ENCODE assay signal across 23 cellular contexts in the genomic region with DNA sequence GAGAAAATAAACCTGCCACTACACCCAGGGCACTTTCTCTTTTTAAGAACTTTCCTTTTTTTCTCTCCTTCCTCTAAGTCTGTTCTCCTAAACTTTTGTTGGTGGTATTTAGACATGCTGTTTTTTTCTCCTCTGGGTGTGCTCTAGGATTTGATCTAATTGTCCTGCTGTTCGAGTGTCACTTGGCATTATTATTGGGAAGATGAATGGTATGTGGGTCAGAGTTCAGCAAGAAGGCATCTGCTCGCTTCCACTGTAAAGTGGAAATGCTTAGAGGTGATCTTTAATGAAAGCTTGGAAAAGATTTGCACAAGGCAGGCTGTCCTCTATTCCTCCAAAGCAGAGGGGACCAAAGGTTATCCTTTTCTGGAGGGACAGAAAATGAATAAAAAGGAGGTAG. TPM values are rescaled to one million over a fixed set of nuclear protein-coding genes. Genes with fewer than 3 reads are reported as not detected.
DNase-seq lines count a peak whose midpoint lies in the region; ATAC-seq and TF ChIP-seq lines count a peak whose summit lies in the region.
"Had no signal": no experiment of that assay in that cellular context is flagged by ENCODE, and none has a peak within 500 bp of the region (broad histone marks: within the 10 kb centered on the region; RNA-seq: fewer than 3 reads in every experiment).

No MANE protein-coding gene starts in this region.

- no peaks in the 10 kb centered on the region for H3K36me3 Mint-ChIP-seq in neural crest cell (ENCODE audit: low read depth)
- no peaks in the 10 kb centered on the region for H3K36me3 Mint-ChIP-seq in effector memory CD8-positive, alpha-beta T cell (ENCODE audit: insufficient read depth)
- H3K36me3 Mint-ChIP-seq: CD4-positive, alpha-beta memory T cell had no signal

- H3K27me3 ChIP-seq in HUES6 (ENCODE audit: control insufficient read depth, insufficient read depth, low read length): peaks cover 65% of the 10 kb centered on the region
- peaks cover 0 to 19% (median 0%) of the 10 kb centered on the region in 45 donors for H3K27me3 ChIP-seq in dorsolateral prefrontal cortex

- H3K9me3 Mint-ChIP-seq in neural crest cell: no peaks in the 10 kb centered on the region
- H3K9me3 Mint-ChIP-seq in effector memory CD8-positive, alpha-beta T cell: peaks cover 5 to 6% of the 10 kb centered on the region in 2 donors

- H3K4me3 ChIP-seq in HUES6 (ENCODE audit: low read depth, low read length) (peak overlapping the region; percentile 87; the same call in 1 of the 2 replicates), dorsolateral prefrontal cortex (peak overlapping the region in 39 of 59 donors; percentile 57 to 91 (median 79))
- H3K4me3 ChIP-seq: SJSA1 had no signal

- DNase-seq in NCI-H345 treated with DMSO at 0.1 percent for 48 hours (lab: John Stamatoyannopoulos, UW; ENCODE audit: unreplicated experiment) (peak; percentile 64), dorsolateral prefrontal cortex (no peak), neural crest cell (ENCODE audit: low read depth, low spot score) (no peak)
- no peak for DNase-seq in activated CD4-positive, alpha-beta T cell treated with anti-CD3 and anti-CD28 coated beads for 4 hours
- DNase-seq in stimulated activated CD4-positive, alpha-beta T cell treated with anti-CD3 and anti-CD28 coated beads, Interleukin-15, amount 100 ng/mL, for 24 hours: no peak
- DNase-seq in effector memory CD8-positive, alpha-beta T cell: no peak
- DNase-seq: activated CD4-positive, alpha-beta T cell treated with anti-CD3 and anti-CD28 coated beads, Interleukin-2, amount 50 U/mL, for 48 hours; activated naive CD4-positive, alpha-beta T cell; CD4-positive, alpha-beta memory T cell; KBM-7; NCI-H1930; T-helper 17 cell had no signal

- no peak overlapping the region for H3K9ac ChIP-seq in HUES6 (ENCODE audit: low read length)

- peaks cover 14% of the 10 kb centered on the region for H3K4me1 ChIP-seq in HUES6 (ENCODE audit: control insufficient read depth, insufficient read depth, low read length)

- H3K36me3 ChIP-seq in HUES6 (ENCODE audit: control insufficient read depth, insufficient read depth, low read length): no peaks in the 10 kb centered on the region
- H3K36me3 ChIP-seq: esophagus muscularis mucosa, gastroesophageal sphincter, neutrophil, SJSA1 had no signal

- no peak overlapping the region for H3K27ac ChIP-seq in HUES6 (ENCODE audit: low read depth, low read length)
- peak overlapping the region in 48 of 59 donors; percentile 17 to 94 (median 86) for H3K27ac ChIP-seq in dorsolateral prefrontal cortex
- H3K27ac ChIP-seq: esophagus muscularis mucosa, gastroesophageal sphincter, neutrophil, SJSA1 had no signal

- H3K27me3 Mint-ChIP-seq in neural crest cell (ENCODE audit: low read depth): peaks cover 46% of the 10 kb centered on the region
- H3K27me3 Mint-ChIP-seq in effector memory CD8-positive, alpha-beta T cell: peaks cover 15 to 36% of the 10 kb centered on the region in 2 donors

- ATAC-seq in esophagus mucosa: no peak
- ATAC-seq in effector memory CD8-positive, alpha-beta T cell (replicated peaks): no peak
- ATAC-seq: gastroesophageal sphincter, Panc1, T-helper 17 cell had no signal

- TF ChIP-seq CTCF in dorsolateral prefrontal cortex (IDR thresholded peaks at IDR 0.05 in 54 of 56, conservative IDR thresholded peaks at IDR 0.05 in 2 of 56; ENCODE audit: low read depth in 1 of 56, partially characterized antibody in 56 of 56) (no peak), neural crest cell (conservative IDR thresholded peaks at IDR 0.05) (no peak)

- peak overlapping the region; percentile 96 for H3K4me3 Mint-ChIP-seq in neural crest cell
- H3K4me3 Mint-ChIP-seq in effector memory CD8-positive, alpha-beta T cell: no peak overlapping the region
- H3K4me3 Mint-ChIP-seq: CD4-positive, alpha-beta memory T cell; T-helper 17 cell had no signal

- H3K27ac Mint-ChIP-seq in neural crest cell (ENCODE audit: unreplicated experiment): peak overlapping the region; percentile 28
- no peak overlapping the region for H3K27ac Mint-ChIP-seq in effector memory CD8-positive, alpha-beta T cell
- H3K27ac Mint-ChIP-seq: CD4-positive, alpha-beta memory T cell; T-helper 17 cell had no signal

- H3K9me3 ChIP-seq in HUES6 (ENCODE audit: control insufficient read depth, insufficient read depth, low read depth, low read length): no peaks in the 10 kb centered on the region
- H3K9me3 ChIP-seq: esophagus muscularis mucosa, gastroesophageal sphincter, neutrophil, SJSA1 had no signal

- intact Hi-C loops in dorsolateral prefrontal cortex (cut with DNase I): loop anchor here (5.0 to 10.0 kb wide), 6 partner anchors 90 to 422 kb away; no protein-coding TSS in a partner anchor

- peaks cover 35% of the 10 kb centered on the region for H3K4me1 Mint-ChIP-seq in neural crest cell
- H3K4me1 Mint-ChIP-seq in effector memory CD8-positive, alpha-beta T cell (ENCODE audit: low read depth in 2 of 2): peaks cover 0 to 2% of the 10 kb centered on the region in 2 donors
- H3K4me1 Mint-ChIP-seq: CD4-positive, alpha-beta memory T cell; T-helper 17 cell had no signal

RNA-seq across cellular contexts. Expression of gene PLPPR1, which starts 1.3 kb away (rescaled TPM):
- total RNA-seq in dorsolateral prefrontal cortex (10 to 100 TPM in 111 of 120 experiments, 1 to 10 TPM in 9; 3.8 to 68.1 (median 17.9) TPM), neural crest cell (3.2 and 4.7 TPM in 2 replicates), esophagus mucosa (0.32 TPM)
- total RNA-seq: CD4-positive, alpha-beta memory T cell; dermis blood vessel endothelial cell; H4; mononuclear cell; renal cortical epithelial cell; SJSA1; T-helper 17 cell had no signal
